ENCODE assay signal across 1 cellular context in the genomic region with DNA sequence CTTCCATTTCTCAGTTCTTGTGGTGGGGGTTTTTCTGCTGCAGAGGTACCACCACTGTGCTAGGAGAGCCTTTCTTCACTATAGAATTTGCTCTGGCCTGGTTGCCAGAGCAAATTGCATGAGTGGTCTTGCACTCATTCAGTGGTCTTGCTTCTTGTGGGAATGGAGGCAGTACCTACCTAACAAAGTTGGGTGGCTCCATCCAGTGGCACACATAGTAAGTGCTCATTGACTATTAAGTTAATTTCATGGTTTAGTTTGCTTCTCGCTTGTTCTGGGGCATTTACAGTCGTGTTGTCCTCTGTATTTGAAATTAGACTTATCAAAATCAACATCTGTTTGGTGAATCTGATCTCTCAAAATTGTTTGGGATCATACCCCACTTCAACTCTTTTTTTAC.
TF ChIP-seq lines count a peak whose summit lies in the region.

No MANE protein-coding gene starts in this region.

TF ChIP-seq in GM12878, 131 proteins besides CTCF, POLR2A, EP300 and RAD21 (continued from another document):
- TF ChIP-seq, protein P1, sequence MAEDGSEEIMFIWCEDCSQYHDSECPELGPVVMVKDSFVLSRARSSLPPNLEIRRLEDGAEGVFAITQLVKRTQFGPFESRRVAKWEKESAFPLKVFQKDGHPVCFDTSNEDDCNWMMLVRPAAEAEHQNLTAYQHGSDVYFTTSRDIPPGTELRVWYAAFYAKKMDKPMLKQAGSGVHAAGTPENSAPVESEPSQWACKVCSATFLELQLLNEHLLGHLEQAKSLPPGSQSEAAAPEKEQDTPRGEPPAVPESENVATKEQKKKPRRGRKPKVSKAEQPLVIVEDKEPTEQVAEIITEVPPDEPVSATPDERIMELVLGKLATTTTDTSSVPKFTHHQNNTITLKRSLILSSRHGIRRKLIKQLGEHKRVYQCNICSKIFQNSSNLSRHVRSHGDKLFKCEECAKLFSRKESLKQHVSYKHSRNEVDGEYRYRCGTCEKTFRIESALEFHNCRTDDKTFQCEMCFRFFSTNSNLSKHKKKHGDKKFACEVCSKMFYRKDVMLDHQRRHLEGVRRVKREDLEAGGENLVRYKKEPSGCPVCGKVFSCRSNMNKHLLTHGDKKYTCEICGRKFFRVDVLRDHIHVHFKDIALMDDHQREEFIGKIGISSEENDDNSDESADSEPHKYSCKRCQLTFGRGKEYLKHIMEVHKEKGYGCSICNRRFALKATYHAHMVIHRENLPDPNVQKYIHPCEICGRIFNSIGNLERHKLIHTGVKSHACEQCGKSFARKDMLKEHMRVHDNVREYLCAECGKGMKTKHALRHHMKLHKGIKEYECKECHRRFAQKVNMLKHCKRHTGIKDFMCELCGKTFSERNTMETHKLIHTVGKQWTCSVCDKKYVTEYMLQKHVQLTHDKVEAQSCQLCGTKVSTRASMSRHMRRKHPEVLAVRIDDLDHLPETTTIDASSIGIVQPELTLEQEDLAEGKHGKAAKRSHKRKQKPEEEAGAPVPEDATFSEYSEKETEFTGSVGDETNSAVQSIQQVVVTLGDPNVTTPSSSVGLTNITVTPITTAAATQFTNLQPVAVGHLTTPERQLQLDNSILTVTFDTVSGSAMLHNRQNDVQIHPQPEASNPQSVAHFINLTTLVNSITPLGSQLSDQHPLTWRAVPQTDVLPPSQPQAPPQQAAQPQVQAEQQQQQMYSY (CRISPR knock-in tag; IDR thresholded peaks at IDR 0.05) = no peak
